ENCODE assay signal across 8 cellular contexts in genomic region chr10:46228076-46229071, GRCh38. TPM values are rescaled to one million over a fixed set of nuclear protein-coding genes. Genes with fewer than 3 reads are reported as not detected.
DNase-seq lines count a peak whose midpoint lies in the region; ATAC-seq and TF ChIP-seq lines count a peak whose summit lies in the region.

No MANE protein-coding gene starts in this region.

- peak; percentile 97 for TF ChIP-seq RAD21 in Ishikawa (IDR thresholded peaks at IDR 0.05; ENCODE audit: low read depth)

- ATAC-seq in GM19023 (IDR thresholded peaks at IDR 0.05; ENCODE audit: unreplicated experiment) = peak; percentile 51
- ATAC-seq in right cardiac atrium = peak; percentile 94 to 95
- ATAC-seq in GM18861 (IDR thresholded peaks at IDR 0.05; ENCODE audit: unreplicated experiment) = no peak

- no peaks in the 10 kb centered on the region for H3K4me1 ChIP-seq in ascending aorta
- H3K4me1 ChIP-seq in right cardiac atrium (ENCODE audit: control insufficient read depth, insufficient read depth, low read length) = no peaks in the 10 kb centered on the region

- H3K9me3 Mint-ChIP-seq in T-helper 2 cell treated with Interferon-gamma antibody and Interleukin-4, amounts not matched to agents 5 μg/mL and 100 μg/mL, for 36 hours = peaks cover 5% of the 10 kb centered on the region

- TF ChIP-seq CTCF in ascending aorta (IDR thresholded peaks at IDR 0.05) (peak; percentile 84 to 94 (median 93)), retinal pigment epithelial cell (conservative IDR thresholded peaks at IDR 0.05; ENCODE audit: low read depth, low read length) (peak; percentile 93)

- intact Hi-C loops in ascending aorta (cut with DNase I) = loop anchor here (1.0 to 2.0 kb wide), 2 partner anchors 56 to 97 kb away; no protein-coding TSS in a partner anchor
- intact Hi-C loops in right cardiac atrium (cut with DNase I) = loop anchor here in 2 of 4 donors (5.0 to 10.0 kb wide), 2 partner anchors 96 to 99 kb away; no protein-coding TSS in a partner anchor

- H3K4me1 Mint-ChIP-seq in T-helper 2 cell treated with Interferon-gamma antibody and Interleukin-4, amounts not matched to agents 5 μg/mL and 100 μg/mL, for 36 hours (ENCODE audit: low read depth) = peaks cover 4% of the 10 kb centered on the region

- no peaks in the 10 kb centered on the region for H3K36me3 ChIP-seq in ascending aorta

- H3K4me3 Mint-ChIP-seq in T-helper 2 cell treated with Interferon-gamma antibody and Interleukin-4, amounts not matched to agents 5 μg/mL and 100 μg/mL, for 36 hours = no peak overlapping the region

- H3K27me3 ChIP-seq in ascending aorta = no peaks in the 10 kb centered on the region
- no peaks in the 10 kb centered on the region for H3K27me3 ChIP-seq in right cardiac atrium (ENCODE audit: control insufficient read depth, insufficient read depth)

- H3K36me3 Mint-ChIP-seq in T-helper 2 cell treated with Interferon-gamma antibody and Interleukin-4, amounts not matched to agents 5 μg/mL and 100 μg/mL, for 36 hours (ENCODE audit: low read depth) = peaks cover 22% of the 10 kb centered on the region

- no peaks in the 10 kb centered on the region for H3K27me3 Mint-ChIP-seq in T-helper 2 cell treated with Interferon-gamma antibody and Interleukin-4, amounts not matched to agents 5 μg/mL and 100 μg/mL, for 36 hours (ENCODE audit: low read depth)

- H3K27ac ChIP-seq in ascending aorta (no peak overlapping the region), right cardiac atrium (ENCODE audit: low read length) (no peak overlapping the region)

- DNase-seq in Ammon's horn (ENCODE audit: low spot score) = peak; percentile 88
- peak; percentile 30 for DNase-seq in T-helper 2 cell treated with Interferon-gamma antibody and Interleukin-4, amounts not matched to agents 5 μg/mL and 100 μg/mL, for 36 hours (ENCODE audit: low spot score)
- peak in 1 of 2 donors; percentile 81 for DNase-seq in ascending aorta (ENCODE audit: low spot score in 2 of 2)
- DNase-seq in right cardiac atrium = peak; percentile 67 to 83 (median 82)
- no peak for DNase-seq in retinal pigment epithelial cell (ENCODE audit: low read depth)

- H3K4me3 ChIP-seq in ascending aorta (no peak overlapping the region), right cardiac atrium (ENCODE audit: low read length) (no peak overlapping the region), retinal pigment epithelial cell (ENCODE audit: low read length) (no peak overlapping the region)

- H3K27ac Mint-ChIP-seq in T-helper 2 cell treated with Interferon-gamma antibody and Interleukin-4, amounts not matched to agents 5 μg/mL and 100 μg/mL, for 36 hours = no peak overlapping the region

- 37% methylated on average over 11 of the region's 11 CpGs for WGBS in right cardiac atrium

- no peak for TF ChIP-seq EP300 in Ishikawa (IDR thresholded peaks at IDR 0.05; ENCODE audit: borderline replicate concordance)

- H3K9me3 ChIP-seq in ascending aorta = no peaks in the 10 kb centered on the region
- H3K9me3 ChIP-seq in right cardiac atrium (ENCODE audit: control insufficient read depth, low read length) = no peaks in the 10 kb centered on the region

TF ChIP-seq in Ishikawa, 13 proteins besides CTCF, POLR2A, EP300 and RAD21:
- peak; percentile 43; the same call in 1 of the 2 replicates for TF ChIP-seq MAX (IDR thresholded peaks at IDR 0.05)
- TF ChIP-seq FOXM1 (IDR thresholded peaks at IDR 0.05; ENCODE audit: borderline replicate concordance, low read depth) = no peak
- TF ChIP-seq YY1 (IDR thresholded peaks at IDR 0.05; ENCODE audit: low read depth) = 0 out of 2 replicates have a peak, but pooled peaks have one; percentile 46
- TF ChIP-seq ZBTB7A (IDR thresholded peaks at IDR 0.05; ENCODE audit: low read depth) = peak; percentile 58
TF ChIP-seq in Ishikawa: peak in this region for 3.

RNA-seq across cellular contexts. Expression of gene ANTXRL, which starts 58.4 kb away (rescaled TPM):
- total RNA-seq in ascending aorta (not detected), right cardiac atrium (under 1 TPM in 1 of 4 donors, not detected in 3; 0.51 TPM)
- 0.68 TPM for polyA plus RNA-seq in right cardiac atrium
